2 cellular contexts compared by ENCODE assay signal in the genomic region with DNA sequence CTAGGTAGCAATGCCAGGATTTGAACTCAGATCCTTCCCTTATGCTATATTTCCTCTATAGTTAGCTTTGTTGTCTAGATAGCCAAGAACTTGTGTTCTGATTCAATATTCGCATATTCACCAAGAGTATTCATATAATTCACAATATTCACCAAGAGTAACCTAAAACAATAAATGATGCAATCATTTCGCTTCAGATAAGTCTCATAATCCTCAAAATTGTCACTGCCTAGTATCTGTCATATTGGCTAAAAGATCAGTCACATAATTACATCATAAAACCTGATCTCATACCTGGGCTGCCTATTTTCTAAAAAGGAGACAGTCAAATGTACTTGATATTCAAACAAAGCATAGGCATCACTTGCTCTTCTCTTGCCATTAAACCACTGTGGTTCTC.
TF ChIP-seq lines count a peak whose summit lies in the region.

No MANE protein-coding gene starts in this region.

TF ChIP-seq in HepG2, 621 proteins besides CTCF, POLR2A, EP300 and RAD21 (continued from another document):
- TF ChIP-seq, protein P1, sequence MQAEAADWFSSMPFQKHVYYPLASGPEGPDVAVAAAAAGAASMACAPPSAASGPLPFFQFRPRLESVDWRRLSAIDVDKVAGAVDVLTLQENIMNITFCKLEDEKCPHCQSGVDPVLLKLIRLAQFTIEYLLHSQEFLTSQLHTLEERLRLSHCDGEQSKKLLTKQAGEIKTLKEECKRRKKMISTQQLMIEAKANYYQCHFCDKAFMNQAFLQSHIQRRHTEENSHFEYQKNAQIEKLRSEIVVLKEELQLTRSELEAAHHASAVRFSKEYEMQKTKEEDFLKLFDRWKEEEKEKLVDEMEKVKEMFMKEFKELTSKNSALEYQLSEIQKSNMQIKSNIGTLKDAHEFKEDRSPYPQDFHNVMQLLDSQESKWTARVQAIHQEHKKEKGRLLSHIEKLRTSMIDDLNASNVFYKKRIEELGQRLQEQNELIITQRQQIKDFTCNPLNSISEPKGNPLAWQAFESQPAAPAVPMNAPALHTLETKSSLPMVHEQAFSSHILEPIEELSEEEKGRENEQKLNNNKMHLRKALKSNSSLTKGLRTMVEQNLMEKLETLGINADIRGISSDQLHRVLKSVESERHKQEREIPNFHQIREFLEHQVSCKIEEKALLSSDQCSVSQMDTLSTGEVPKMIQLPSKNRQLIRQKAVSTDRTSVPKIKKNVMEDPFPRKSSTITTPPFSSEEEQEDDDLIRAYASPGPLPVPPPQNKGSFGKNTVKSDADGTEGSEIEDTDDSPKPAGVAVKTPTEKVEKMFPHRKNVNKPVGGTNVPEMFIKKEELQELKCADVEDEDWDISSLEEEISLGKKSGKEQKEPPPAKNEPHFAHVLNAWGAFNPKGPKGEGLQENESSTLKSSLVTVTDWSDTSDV (CRISPR knock-in tag; IDR thresholded peaks at IDR 0.05), result no peak
- TF ChIP-seq MAZ (IDR thresholded peaks at IDR 0.05; ENCODE audit: borderline replicate concordance, low read depth, low read length) (no peak), MAZ (CRISPR knock-in tag; IDR thresholded peaks at IDR 0.05; ENCODE audit: low read depth) (no peak), ATF7 (IDR thresholded peaks at IDR 0.05) (peak; percentile 62), ATF7 (CRISPR knock-in tag; IDR thresholded peaks at IDR 0.05) (no peak)
TF ChIP-seq in HepG2: peak in this region for 2.

TF ChIP-seq in K562, 482 proteins besides CTCF, POLR2A, EP300 and RAD21 (continued from another document and continues in another):
- TF ChIP-seq, protein P2, sequence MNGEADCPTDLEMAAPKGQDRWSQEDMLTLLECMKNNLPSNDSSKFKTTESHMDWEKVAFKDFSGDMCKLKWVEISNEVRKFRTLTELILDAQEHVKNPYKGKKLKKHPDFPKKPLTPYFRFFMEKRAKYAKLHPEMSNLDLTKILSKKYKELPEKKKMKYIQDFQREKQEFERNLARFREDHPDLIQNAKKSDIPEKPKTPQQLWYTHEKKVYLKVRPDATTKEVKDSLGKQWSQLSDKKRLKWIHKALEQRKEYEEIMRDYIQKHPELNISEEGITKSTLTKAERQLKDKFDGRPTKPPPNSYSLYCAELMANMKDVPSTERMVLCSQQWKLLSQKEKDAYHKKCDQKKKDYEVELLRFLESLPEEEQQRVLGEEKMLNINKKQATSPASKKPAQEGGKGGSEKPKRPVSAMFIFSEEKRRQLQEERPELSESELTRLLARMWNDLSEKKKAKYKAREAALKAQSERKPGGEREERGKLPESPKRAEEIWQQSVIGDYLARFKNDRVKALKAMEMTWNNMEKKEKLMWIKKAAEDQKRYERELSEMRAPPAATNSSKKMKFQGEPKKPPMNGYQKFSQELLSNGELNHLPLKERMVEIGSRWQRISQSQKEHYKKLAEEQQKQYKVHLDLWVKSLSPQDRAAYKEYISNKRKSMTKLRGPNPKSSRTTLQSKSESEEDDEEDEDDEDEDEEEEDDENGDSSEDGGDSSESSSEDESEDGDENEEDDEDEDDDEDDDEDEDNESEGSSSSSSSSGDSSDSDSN (IDR thresholded peaks at IDR 0.05; ENCODE audit: borderline replicate concordance in 1 of 2, low read depth in 2 of 2, low read length in 2 of 2), result no peak
- TF ChIP-seq, protein P3, sequence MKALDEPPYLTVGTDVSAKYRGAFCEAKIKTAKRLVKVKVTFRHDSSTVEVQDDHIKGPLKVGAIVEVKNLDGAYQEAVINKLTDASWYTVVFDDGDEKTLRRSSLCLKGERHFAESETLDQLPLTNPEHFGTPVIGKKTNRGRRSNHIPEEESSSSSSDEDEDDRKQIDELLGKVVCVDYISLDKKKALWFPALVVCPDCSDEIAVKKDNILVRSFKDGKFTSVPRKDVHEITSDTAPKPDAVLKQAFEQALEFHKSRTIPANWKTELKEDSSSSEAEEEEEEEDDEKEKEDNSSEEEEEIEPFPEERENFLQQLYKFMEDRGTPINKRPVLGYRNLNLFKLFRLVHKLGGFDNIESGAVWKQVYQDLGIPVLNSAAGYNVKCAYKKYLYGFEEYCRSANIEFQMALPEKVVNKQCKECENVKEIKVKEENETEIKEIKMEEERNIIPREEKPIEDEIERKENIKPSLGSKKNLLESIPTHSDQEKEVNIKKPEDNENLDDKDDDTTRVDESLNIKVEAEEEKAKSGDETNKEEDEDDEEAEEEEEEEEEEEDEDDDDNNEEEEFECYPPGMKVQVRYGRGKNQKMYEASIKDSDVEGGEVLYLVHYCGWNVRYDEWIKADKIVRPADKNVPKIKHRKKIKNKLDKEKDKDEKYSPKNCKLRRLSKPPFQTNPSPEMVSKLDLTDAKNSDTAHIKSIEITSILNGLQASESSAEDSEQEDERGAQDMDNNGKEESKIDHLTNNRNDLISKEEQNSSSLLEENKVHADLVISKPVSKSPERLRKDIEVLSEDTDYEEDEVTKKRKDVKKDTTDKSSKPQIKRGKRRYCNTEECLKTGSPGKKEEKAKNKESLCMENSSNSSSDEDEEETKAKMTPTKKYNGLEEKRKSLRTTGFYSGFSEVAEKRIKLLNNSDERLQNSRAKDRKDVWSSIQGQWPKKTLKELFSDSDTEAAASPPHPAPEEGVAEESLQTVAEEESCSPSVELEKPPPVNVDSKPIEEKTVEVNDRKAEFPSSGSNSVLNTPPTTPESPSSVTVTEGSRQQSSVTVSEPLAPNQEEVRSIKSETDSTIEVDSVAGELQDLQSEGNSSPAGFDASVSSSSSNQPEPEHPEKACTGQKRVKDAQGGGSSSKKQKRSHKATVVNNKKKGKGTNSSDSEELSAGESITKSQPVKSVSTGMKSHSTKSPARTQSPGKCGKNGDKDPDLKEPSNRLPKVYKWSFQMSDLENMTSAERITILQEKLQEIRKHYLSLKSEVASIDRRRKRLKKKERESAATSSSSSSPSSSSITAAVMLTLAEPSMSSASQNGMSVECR (CRISPR knock-in tag; IDR thresholded peaks at IDR 0.05), result no peak
- TF ChIP-seq HNRNPL (IDR thresholded peaks at IDR 0.05; ENCODE audit: low read depth, low read length) (no peak), YY1 (IDR thresholded peaks at IDR 0.05; ENCODE audit: borderline replicate concordance in 1 of 3, control insufficient read depth in 1 of 3, extremely low read depth in 1 of 3, insufficient read depth in 3 of 3, insufficient read length in 1 of 3, insufficient replicate concordance in 2 of 3, low read depth in 1 of 3, low read length in 2 of 3) (no peak), SMARCE1 (IDR thresholded peaks at IDR 0.05) (no peak), ZFP1 (CRISPR knock-in tag; IDR thresholded peaks at IDR 0.05) (no peak), HDAC2 (IDR thresholded peaks at IDR 0.05) (no peak), ZNF165 (CRISPR knock-in tag; IDR thresholded peaks at IDR 0.05; ENCODE audit: borderline replicate concordance) (no peak), SRSF3 (IDR thresholded peaks at IDR 0.05; ENCODE audit: insufficient read depth, low read length) (no peak), ZNF174 (CRISPR knock-in tag; IDR thresholded peaks at IDR 0.05) (no peak), BRCA1 (IDR thresholded peaks at IDR 0.05) (no peak), BRCA1 (CRISPR knock-in tag; IDR thresholded peaks at IDR 0.05) (no peak), NR3C1 (CRISPR knock-in tag; IDR thresholded peaks at IDR 0.05) (no peak)
- TF ChIP-seq, protein P4, sequence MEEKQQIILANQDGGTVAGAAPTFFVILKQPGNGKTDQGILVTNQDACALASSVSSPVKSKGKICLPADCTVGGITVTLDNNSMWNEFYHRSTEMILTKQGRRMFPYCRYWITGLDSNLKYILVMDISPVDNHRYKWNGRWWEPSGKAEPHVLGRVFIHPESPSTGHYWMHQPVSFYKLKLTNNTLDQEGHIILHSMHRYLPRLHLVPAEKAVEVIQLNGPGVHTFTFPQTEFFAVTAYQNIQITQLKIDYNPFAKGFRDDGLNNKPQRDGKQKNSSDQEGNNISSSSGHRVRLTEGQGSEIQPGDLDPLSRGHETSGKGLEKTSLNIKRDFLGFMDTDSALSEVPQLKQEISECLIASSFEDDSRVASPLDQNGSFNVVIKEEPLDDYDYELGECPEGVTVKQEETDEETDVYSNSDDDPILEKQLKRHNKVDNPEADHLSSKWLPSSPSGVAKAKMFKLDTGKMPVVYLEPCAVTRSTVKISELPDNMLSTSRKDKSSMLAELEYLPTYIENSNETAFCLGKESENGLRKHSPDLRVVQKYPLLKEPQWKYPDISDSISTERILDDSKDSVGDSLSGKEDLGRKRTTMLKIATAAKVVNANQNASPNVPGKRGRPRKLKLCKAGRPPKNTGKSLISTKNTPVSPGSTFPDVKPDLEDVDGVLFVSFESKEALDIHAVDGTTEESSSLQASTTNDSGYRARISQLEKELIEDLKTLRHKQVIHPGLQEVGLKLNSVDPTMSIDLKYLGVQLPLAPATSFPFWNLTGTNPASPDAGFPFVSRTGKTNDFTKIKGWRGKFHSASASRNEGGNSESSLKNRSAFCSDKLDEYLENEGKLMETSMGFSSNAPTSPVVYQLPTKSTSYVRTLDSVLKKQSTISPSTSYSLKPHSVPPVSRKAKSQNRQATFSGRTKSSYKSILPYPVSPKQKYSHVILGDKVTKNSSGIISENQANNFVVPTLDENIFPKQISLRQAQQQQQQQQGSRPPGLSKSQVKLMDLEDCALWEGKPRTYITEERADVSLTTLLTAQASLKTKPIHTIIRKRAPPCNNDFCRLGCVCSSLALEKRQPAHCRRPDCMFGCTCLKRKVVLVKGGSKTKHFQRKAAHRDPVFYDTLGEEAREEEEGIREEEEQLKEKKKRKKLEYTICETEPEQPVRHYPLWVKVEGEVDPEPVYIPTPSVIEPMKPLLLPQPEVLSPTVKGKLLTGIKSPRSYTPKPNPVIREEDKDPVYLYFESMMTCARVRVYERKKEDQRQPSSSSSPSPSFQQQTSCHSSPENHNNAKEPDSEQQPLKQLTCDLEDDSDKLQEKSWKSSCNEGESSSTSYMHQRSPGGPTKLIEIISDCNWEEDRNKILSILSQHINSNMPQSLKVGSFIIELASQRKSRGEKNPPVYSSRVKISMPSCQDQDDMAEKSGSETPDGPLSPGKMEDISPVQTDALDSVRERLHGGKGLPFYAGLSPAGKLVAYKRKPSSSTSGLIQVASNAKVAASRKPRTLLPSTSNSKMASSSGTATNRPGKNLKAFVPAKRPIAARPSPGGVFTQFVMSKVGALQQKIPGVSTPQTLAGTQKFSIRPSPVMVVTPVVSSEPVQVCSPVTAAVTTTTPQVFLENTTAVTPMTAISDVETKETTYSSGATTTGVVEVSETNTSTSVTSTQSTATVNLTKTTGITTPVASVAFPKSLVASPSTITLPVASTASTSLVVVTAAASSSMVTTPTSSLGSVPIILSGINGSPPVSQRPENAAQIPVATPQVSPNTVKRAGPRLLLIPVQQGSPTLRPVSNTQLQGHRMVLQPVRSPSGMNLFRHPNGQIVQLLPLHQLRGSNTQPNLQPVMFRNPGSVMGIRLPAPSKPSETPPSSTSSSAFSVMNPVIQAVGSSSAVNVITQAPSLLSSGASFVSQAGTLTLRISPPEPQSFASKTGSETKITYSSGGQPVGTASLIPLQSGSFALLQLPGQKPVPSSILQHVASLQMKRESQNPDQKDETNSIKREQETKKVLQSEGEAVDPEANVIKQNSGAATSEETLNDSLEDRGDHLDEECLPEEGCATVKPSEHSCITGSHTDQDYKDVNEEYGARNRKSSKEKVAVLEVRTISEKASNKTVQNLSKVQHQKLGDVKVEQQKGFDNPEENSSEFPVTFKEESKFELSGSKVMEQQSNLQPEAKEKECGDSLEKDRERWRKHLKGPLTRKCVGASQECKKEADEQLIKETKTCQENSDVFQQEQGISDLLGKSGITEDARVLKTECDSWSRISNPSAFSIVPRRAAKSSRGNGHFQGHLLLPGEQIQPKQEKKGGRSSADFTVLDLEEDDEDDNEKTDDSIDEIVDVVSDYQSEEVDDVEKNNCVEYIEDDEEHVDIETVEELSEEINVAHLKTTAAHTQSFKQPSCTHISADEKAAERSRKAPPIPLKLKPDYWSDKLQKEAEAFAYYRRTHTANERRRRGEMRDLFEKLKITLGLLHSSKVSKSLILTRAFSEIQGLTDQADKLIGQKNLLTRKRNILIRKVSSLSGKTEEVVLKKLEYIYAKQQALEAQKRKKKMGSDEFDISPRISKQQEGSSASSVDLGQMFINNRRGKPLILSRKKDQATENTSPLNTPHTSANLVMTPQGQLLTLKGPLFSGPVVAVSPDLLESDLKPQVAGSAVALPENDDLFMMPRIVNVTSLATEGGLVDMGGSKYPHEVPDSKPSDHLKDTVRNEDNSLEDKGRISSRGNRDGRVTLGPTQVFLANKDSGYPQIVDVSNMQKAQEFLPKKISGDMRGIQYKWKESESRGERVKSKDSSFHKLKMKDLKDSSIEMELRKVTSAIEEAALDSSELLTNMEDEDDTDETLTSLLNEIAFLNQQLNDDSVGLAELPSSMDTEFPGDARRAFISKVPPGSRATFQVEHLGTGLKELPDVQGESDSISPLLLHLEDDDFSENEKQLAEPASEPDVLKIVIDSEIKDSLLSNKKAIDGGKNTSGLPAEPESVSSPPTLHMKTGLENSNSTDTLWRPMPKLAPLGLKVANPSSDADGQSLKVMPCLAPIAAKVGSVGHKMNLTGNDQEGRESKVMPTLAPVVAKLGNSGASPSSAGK (IDR thresholded peaks at IDR 0.05), result no peak
- TF ChIP-seq, protein P5, sequence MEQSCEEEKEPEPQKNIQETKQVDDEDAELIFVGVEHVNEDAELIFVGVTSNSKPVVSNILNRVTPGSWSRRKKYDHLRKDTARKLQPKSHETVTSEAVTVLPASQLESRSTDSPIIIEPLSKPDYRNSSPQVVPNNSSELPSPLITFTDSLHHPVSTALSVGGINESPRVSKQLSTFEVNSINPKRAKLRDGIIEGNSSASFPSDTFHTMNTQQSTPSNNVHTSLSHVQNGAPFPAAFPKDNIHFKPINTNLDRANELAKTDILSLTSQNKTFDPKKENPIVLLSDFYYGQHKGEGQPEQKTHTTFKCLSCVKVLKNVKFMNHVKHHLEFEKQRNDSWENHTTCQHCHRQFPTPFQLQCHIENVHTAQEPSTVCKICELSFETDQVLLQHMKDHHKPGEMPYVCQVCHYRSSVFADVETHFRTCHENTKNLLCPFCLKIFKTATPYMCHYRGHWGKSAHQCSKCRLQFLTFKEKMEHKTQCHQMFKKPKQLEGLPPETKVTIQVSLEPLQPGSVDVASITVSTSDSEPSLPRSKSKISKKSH (CRISPR knock-in tag; IDR thresholded peaks at IDR 0.05), result no peak
- TF ChIP-seq, protein P6, sequence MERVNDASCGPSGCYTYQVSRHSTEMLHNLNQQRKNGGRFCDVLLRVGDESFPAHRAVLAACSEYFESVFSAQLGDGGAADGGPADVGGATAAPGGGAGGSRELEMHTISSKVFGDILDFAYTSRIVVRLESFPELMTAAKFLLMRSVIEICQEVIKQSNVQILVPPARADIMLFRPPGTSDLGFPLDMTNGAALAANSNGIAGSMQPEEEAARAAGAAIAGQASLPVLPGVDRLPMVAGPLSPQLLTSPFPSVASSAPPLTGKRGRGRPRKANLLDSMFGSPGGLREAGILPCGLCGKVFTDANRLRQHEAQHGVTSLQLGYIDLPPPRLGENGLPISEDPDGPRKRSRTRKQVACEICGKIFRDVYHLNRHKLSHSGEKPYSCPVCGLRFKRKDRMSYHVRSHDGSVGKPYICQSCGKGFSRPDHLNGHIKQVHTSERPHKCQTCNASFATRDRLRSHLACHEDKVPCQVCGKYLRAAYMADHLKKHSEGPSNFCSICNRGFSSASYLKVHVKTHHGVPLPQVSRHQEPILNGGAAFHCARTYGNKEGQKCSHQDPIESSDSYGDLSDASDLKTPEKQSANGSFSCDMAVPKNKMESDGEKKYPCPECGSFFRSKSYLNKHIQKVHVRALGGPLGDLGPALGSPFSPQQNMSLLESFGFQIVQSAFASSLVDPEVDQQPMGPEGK (CRISPR knock-in tag; IDR thresholded peaks at IDR 0.05; ENCODE audit: borderline replicate concordance), result no peak
- TF ChIP-seq, protein P7, sequence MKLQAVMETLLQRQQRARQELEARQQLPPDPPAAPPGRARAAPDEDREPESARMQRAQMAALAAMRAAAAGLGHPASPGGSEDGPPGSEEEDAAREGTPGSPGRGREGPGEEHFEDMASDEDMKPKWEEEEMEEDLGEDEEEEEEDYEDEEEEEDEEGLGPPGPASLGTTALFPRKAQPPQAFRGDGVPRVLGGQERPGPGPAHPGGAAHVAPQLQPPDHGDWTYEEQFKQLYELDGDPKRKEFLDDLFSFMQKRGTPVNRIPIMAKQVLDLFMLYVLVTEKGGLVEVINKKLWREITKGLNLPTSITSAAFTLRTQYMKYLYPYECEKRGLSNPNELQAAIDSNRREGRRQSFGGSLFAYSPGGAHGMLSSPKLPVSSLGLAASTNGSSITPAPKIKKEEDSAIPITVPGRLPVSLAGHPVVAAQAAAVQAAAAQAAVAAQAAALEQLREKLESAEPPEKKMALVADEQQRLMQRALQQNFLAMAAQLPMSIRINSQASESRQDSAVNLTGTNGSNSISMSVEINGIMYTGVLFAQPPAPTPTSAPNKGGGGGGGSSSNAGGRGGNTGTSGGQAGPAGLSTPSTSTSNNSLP (IDR thresholded peaks at IDR 0.05; ENCODE audit: borderline replicate concordance, low read depth, low read length), result no peak
